Comparison of ENCODE assay signal across 12 cellular contexts in the genomic region with DNA sequence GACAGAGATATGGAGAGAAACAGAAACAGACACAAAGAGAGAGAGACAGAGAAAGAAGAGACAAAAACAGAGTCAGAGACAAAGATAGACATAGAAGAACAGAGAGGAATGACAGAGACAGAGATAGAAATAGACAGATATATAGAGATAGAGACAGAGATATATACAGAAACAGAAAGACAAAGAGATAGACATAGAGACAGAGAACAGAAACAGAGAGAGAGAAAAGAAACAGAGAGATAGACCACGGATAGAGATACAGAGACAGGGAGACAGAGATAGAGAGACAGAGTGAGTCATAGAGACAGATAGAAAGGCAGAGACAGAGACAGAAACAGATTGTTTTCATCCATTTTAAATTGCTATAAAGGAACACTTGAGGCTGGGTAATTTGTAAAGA. TPM values are rescaled to one million over a fixed set of nuclear protein-coding genes. Genes with fewer than 3 reads are reported as not detected.
DNase-seq lines count a peak whose midpoint lies in the region; ATAC-seq and TF ChIP-seq lines count a peak whose summit lies in the region.
"Had no signal": no experiment of that assay in that cellular context is flagged by ENCODE, and none has a peak within 500 bp of the region (broad histone marks: within the 10 kb centered on the region; RNA-seq: fewer than 3 reads in every experiment).

No MANE protein-coding gene starts in this region.

- no peak for TF ChIP-seq CTCF in testis (IDR thresholded peaks at IDR 0.05)

- H3K4me3 Mint-ChIP-seq in naive B cell = peak overlapping the region in 1 of 8 donors; percentile 52
- no peak overlapping the region for H3K4me3 Mint-ChIP-seq in CD8-positive, alpha-beta memory T cell
- H3K4me3 Mint-ChIP-seq: CD4-positive, CD25-positive, alpha-beta regulatory T cell had no signal

- no peaks in the 10 kb centered on the region for H3K9me3 ChIP-seq in CD8-positive, alpha-beta memory T cell (ENCODE audit: low read length)
- no peaks in the 10 kb centered on the region for H3K9me3 ChIP-seq in testis

- peaks cover 0 to 5% (median 0%) of the 10 kb centered on the region in 7 donors for H3K9me3 Mint-ChIP-seq in naive B cell
- H3K9me3 Mint-ChIP-seq in CD8-positive, alpha-beta memory T cell = no peaks in the 10 kb centered on the region

- DNase-seq in naive B cell (no peak), NCI-H446 (lab: John Stamatoyannopoulos, UW) (no peak), testis (no peak)
- no peak for DNase-seq in CD8-positive, alpha-beta memory T cell
- DNase-seq in activated naive CD4-positive, alpha-beta T cell (lab: John Stamatoyannopoulos, UW) = no peak
- DNase-seq: CD4-positive, CD25-positive, alpha-beta regulatory T cell; NCI-H1417 treated with DMSO at 0.1 percent for 48 hours had no signal

- intact Hi-C loops in testis (cut with DNase I; ENCODE audit: low total_unique reads) = no loop called here

- no peaks in the 10 kb centered on the region for H3K27me3 Mint-ChIP-seq in naive B cell
- H3K27me3 Mint-ChIP-seq in CD8-positive, alpha-beta memory T cell = peaks cover 10 to 27% of the 10 kb centered on the region in 2 donors
- H3K27me3 Mint-ChIP-seq: CD4-positive, CD25-positive, alpha-beta regulatory T cell had no signal

- no peak for TF ChIP-seq POLR2A in testis (IDR thresholded peaks at IDR 0.05)

- no peaks in the 10 kb centered on the region for H3K36me3 Mint-ChIP-seq in naive B cell
- no peaks in the 10 kb centered on the region for H3K36me3 Mint-ChIP-seq in CD8-positive, alpha-beta memory T cell
- H3K36me3 Mint-ChIP-seq: CD4-positive, CD25-positive, alpha-beta regulatory T cell had no signal

- H3K27me3 ChIP-seq in CD8-positive, alpha-beta memory T cell (ENCODE audit: insufficient read depth, low read length, poor library complexity, severe bottlenecking) = no peaks in the 10 kb centered on the region
- H3K27me3 ChIP-seq in testis = no peaks in the 10 kb centered on the region

- peak; percentile 23 for ATAC-seq in GM18868 (IDR thresholded peaks at IDR 0.05; ENCODE audit: unreplicated experiment)
- peak; percentile 59 for ATAC-seq in GM21723 (IDR thresholded peaks at IDR 0.05; ENCODE audit: unreplicated experiment)
- ATAC-seq in HG03460 (IDR thresholded peaks at IDR 0.05; ENCODE audit: unreplicated experiment) = peak; percentile 38
- ATAC-seq in naive B cell (ENCODE audit: low read depth in 2 of 2) = no peak

- POLR2A ChIA-PET in CD8-positive, alpha-beta memory T cell (lab: Charles Lee) = no interaction called here

- no peaks in the 10 kb centered on the region for H3K4me1 ChIP-seq in CD8-positive, alpha-beta memory T cell (ENCODE audit: insufficient read depth, low read length)
- no peaks in the 10 kb centered on the region for H3K4me1 ChIP-seq in testis

- CTCF ChIA-PET in CD8-positive, alpha-beta memory T cell (lab: Charles Lee) = interaction anchor here (1.5 kb wide), 1 partner anchor 53 kb away, joined by 3 read pairs; the partner anchor contains the start of gene DTX4

- peak overlapping the region; percentile 13 to 96 (median 92) for H3K27ac Mint-ChIP-seq in naive B cell
- H3K27ac Mint-ChIP-seq in CD8-positive, alpha-beta memory T cell = peak overlapping the region in 1 of 8 donors; percentile 7

- WGBS in testis, 2 donors = 72 to 90% methylated on average over 1 of the region's 1 CpG

- no peak overlapping the region for H3K27ac ChIP-seq in CD8-positive, alpha-beta memory T cell (ENCODE audit: low read depth, low read length)
- no peak overlapping the region for H3K27ac ChIP-seq in testis

- H3K4me3 ChIP-seq in CD8-positive, alpha-beta memory T cell (ENCODE audit: low read length) = no peak overlapping the region
- H3K4me3 ChIP-seq in testis = no peak overlapping the region

- no peaks in the 10 kb centered on the region for H3K36me3 ChIP-seq in CD8-positive, alpha-beta memory T cell (ENCODE audit: insufficient read depth, low read length)
- H3K36me3 ChIP-seq in testis (ENCODE audit: low read depth, missing control alignments) = no peaks in the 10 kb centered on the region

- peaks cover 40 to 53% (median 52%) of the 10 kb centered on the region in 3 donors for H3K4me1 Mint-ChIP-seq in naive B cell
- peaks cover 0 to 2% (median 0%) of the 10 kb centered on the region in 3 donors for H3K4me1 Mint-ChIP-seq in CD8-positive, alpha-beta memory T cell
- H3K4me1 Mint-ChIP-seq: CD4-positive, CD25-positive, alpha-beta regulatory T cell had no signal

RNA-seq across cellular contexts. Expression of gene MPEG1, which starts 12.3 kb away (rescaled TPM):
- polyA plus RNA-seq in naive B cell (ENCODE audit: low read depth in 6 of 6) = 10 to 100 TPM; 40.6 to 96.5 (median 79.1) TPM
- total RNA-seq in CD8-positive, alpha-beta memory T cell = 1 to 10 TPM; 1.2 to 1.5 TPM
- not detected for polyA plus RNA-seq in CD8-positive, alpha-beta memory T cell
- total RNA-seq in testis = 1 to 10 TPM in 1 of 2 donors, under 1 TPM in 1; 0.87 to 3.8 TPM
- polyA plus RNA-seq in testis (ENCODE audit: insufficient read depth, low read depth, low replicate concordance) = 12.1 TPM
- total RNA-seq: myocyte; T-helper 1 cell treated with Interleukin-12 subunit alpha and Interleukin-12 subunit beta and Interleukin-4 antibody, amounts not matched to agents 30 ng/mL and 1 ng/mL, for 36 hours had no signal

RNA-seq across cellular contexts. Expression of gene DTX4, which starts 53.1 kb away (rescaled TPM):
- 10 to 100 TPM in 5 of 6 donors, 1 to 10 TPM in 1; 7.1 to 21.0 (median 12.9) TPM for polyA plus RNA-seq in naive B cell (ENCODE audit: low read depth in 6 of 6)
- under 1 TPM; 0.24 to 0.38 TPM for total RNA-seq in CD8-positive, alpha-beta memory T cell
- polyA plus RNA-seq in CD8-positive, alpha-beta memory T cell = 0.98 TPM
- 10 to 100 TPM in 1 of 2 donors, 1 to 10 TPM in 1; 4.5 to 10.2 TPM for total RNA-seq in testis
- polyA plus RNA-seq in testis (ENCODE audit: insufficient read depth, low read depth, low replicate concordance) = 6.1 TPM

Comparison
In these comparisons a context has a peak if more than half of its experiments do, and no peak if none do; other contexts are left out.
1. ATAC-seq: peak in GM18868 (single experiment), GM21723 (single experiment) and HG03460 (single experiment); none in naive B cell (0 of 2).
2. RNA of gene MPEG1, which starts 12.3 kb away (polyA plus RNA-seq): 40.6 to 96.5 TPM in naive B cell and 12.1 TPM in testis (single experiment); not detected in CD8-positive, alpha-beta memory T cell (single experiment); every median in the first group is over 10 times any median in the second.